ENCODE assay signal across 11 cellular contexts in the genomic region with DNA sequence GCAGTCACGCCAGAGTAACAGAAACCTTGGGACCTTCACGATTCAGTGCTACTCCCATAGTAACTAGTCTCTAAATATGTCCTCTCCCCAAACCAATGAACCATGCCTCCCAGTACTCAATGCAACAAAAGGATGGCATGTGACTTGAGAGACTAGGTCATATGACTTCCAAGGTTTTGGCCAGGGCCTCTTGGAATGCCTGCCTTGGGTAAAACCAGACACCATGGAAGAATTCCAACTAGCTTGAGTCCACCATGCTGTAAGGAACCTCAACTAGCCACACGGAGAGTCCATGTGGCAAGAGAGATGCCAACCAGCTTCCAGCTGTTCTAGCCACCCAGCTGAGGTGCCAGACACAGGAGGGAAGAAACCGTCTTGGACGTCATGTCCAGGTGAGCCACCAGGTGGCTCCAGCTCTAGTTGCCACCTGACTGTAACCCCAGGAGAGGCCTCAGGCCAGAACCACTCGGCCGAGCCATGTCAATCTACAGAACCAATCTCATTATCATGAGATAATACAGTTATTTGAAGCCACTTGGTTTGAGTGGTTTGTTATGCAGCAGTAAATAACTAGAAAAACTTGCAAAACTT.
DNase-seq lines count a peak whose midpoint lies in the region; ATAC-seq and TF ChIP-seq lines count a peak whose summit lies in the region.
"Had no signal": no experiment of that assay in that cellular context is flagged by ENCODE, and none has a peak within 500 bp of the region (broad histone marks: within the 10 kb centered on the region; RNA-seq: fewer than 3 reads in every experiment).

No MANE protein-coding gene starts in this region.

- H3K27ac ChIP-seq in C4-2B: no peak overlapping the region
- no peak overlapping the region for H3K27ac ChIP-seq in hepatocyte
- H3K27ac ChIP-seq in thyroid gland: no peak overlapping the region
- H3K27ac ChIP-seq: VCaP had no signal

- H3K27me3 ChIP-seq in hepatocyte (no peaks in the 10 kb centered on the region), thyroid gland (no peaks in the 10 kb centered on the region)

- no peaks in the 10 kb centered on the region for H3K9me3 ChIP-seq in hepatocyte (ENCODE audit: low read depth)
- H3K9me3 ChIP-seq in thyroid gland: no peaks in the 10 kb centered on the region

- DNase-seq in SK-MEL-5 (ENCODE audit: low read depth, low spot score): peak; percentile 14
- peak; percentile 40 for DNase-seq in hepatocyte (ENCODE audit: low spot score)
- DNase-seq in thyroid gland: no peak
- no peak for DNase-seq in T1000 (lab: John Stamatoyannopoulos, UW)
- no peak for DNase-seq in NCI-H345 (lab: John Stamatoyannopoulos, UW)
- DNase-seq: caudate nucleus, NCI-H187 treated with DMSO at 0.1 percent for 48 hours had no signal

- H3K9me2 ChIP-seq in hepatocyte (replicated peaks; ENCODE audit: insufficient read depth): no peaks in the 10 kb centered on the region

- H3K4me3 ChIP-seq in hepatocyte (no peak overlapping the region), thyroid gland (replicated peaks in 1 of 3) (no peak overlapping the region)

- WGBS in hepatocyte (ENCODE audit: low lambda C conversion rate, missing lambda C conversion rate): 70% methylated on average over 7 of the region's 7 CpGs
- 60 to 64% methylated on average over 7 of the region's 7 CpGs for WGBS in thyroid gland, 2 donors

- no peaks in the 10 kb centered on the region for H4K20me1 ChIP-seq in hepatocyte (ENCODE audit: insufficient read depth, poor library complexity, severe bottlenecking)

- H2AFZ ChIP-seq in hepatocyte: no peak overlapping the region

- no peak for ATAC-seq in HG02840 (IDR thresholded peaks at IDR 0.05; ENCODE audit: low FRiP score, unreplicated experiment)

- intact Hi-C loops in thyroid gland (cut with DNase I): no loop called here

- no peak for TF ChIP-seq POLR2A in thyroid gland (IDR thresholded peaks at IDR 0.05)

- H3K36me3 ChIP-seq in hepatocyte (replicated peaks; ENCODE audit: insufficient read depth, low read depth) (no peaks in the 10 kb centered on the region), thyroid gland (no peaks in the 10 kb centered on the region)

- H3K4me1 ChIP-seq in hepatocyte (ENCODE audit: insufficient read depth) (peaks cover 6% of the 10 kb centered on the region), thyroid gland (no peaks in the 10 kb centered on the region)

- H3K79me2 ChIP-seq in hepatocyte: no peaks in the 10 kb centered on the region

- H3K4me2 ChIP-seq in hepatocyte: no peak overlapping the region

- in situ Hi-C loops in SK-MEL-5 (cut with HindIII; ENCODE audit: low pct_unique_long_range_greater_than_20kb, low sequenced_read_pairs): no loop called here

- peak; percentile 39 for TF ChIP-seq CTCF in C4-2B (conservative IDR thresholded peaks at IDR 0.05)
- peak; percentile 57 for TF ChIP-seq CTCF in GM12874 (IDR thresholded peaks at IDR 0.05; ENCODE audit: insufficient read depth, low read depth, low read length)
- peak; percentile 24 for TF ChIP-seq CTCF in hepatocyte (IDR thresholded peaks at IDR 0.05; ENCODE audit: poor library complexity)
- peak in 3 of 6 experiments; percentile 4 to 18 (median 9) for TF ChIP-seq CTCF in thyroid gland (IDR thresholded peaks at IDR 0.05)

Comparison
In these comparisons a context has a peak if more than half of its experiments do, and no peak if none do; other contexts are left out.
1. DNase-seq: peak in SK-MEL-5 (single experiment) and hepatocyte (single experiment); none in thyroid gland (0 of 2), T1000 (single experiment) and NCI-H345 (single experiment).